ENCODE assay signal across 8 cellular contexts in genomic region chr20:10609276-10609675, GRCh38.
A peak's percentile ranks its signal among the peaks of the same experiment; 100 is the strongest.
DNase-seq lines count a peak whose midpoint lies in the region; ATAC-seq and TF ChIP-seq lines count a peak whose summit lies in the region.

No MANE protein-coding gene starts in this region.

- no peaks in the 10 kb centered on the region for H3K27me3 ChIP-seq in ACC112 (ENCODE audit: insufficient read depth, low read length)
- no peaks in the 10 kb centered on the region for H3K27me3 ChIP-seq in heart left ventricle
- no peaks in the 10 kb centered on the region for H3K27me3 ChIP-seq in psoas muscle (ENCODE audit: insufficient read depth in 3 of 3, low read length in 2 of 3)

- peak in 4 of 5 donors; percentile 69 to 83 (median 74) for DNase-seq in heart left ventricle
- DNase-seq in psoas muscle: peak; percentile 60 to 63
- DNase-seq in SKM-1 (lab: John Stamatoyannopoulos, UW; ENCODE audit: unreplicated experiment): no peak
- DNase-seq in activated effector memory CD4-positive, alpha-beta T cell treated with Interleukin-2 at 50 U/mL for 16 hours: no peak
- DNase-seq in NCI-H526 treated with DMSO at 0.1 percent for 48 hours (lab: John Stamatoyannopoulos, UW): no peak
- no peak for DNase-seq in COLO668 (lab: John Stamatoyannopoulos, UW; ENCODE audit: unreplicated experiment)

- H3K36me3 ChIP-seq in ACC112 (ENCODE audit: insufficient read depth, low read length) (no peaks in the 10 kb centered on the region), heart left ventricle (peaks cover 0 to 4% (median 0%) of the 10 kb centered on the region in 9 donors), psoas muscle (ENCODE audit: insufficient read depth in 1 of 2, low read depth in 1 of 2) (no peaks in the 10 kb centered on the region)

- TF ChIP-seq CTCF in heart left ventricle (IDR thresholded peaks at IDR 0.05) (no peak), psoas muscle (IDR thresholded peaks at IDR 0.05) (no peak)

- ATAC-seq in SK-N-SH treated with all-trans-retinoic acid at 6 μM for 48 hours (peak; percentile 58), heart left ventricle (peak; percentile 32 to 73 (median 68)), psoas muscle (peak in 2 of 4 donors; percentile 39 to 46)

- TF ChIP-seq POLR2A in heart left ventricle (IDR thresholded peaks at IDR 0.05): no peak

- H3K4me3 ChIP-seq in ACC112 (ENCODE audit: low read depth, low read length): 0 out of 2 replicates have a peak overlapping the region, but pooled peaks have one; percentile 23
- H3K4me3 ChIP-seq in heart left ventricle: no peak overlapping the region
- no peak overlapping the region for H3K4me3 ChIP-seq in psoas muscle

- no peaks in the 10 kb centered on the region for H3K79me2 ChIP-seq in ACC112 (ENCODE audit: control insufficient read depth, insufficient read depth, low read length, unreplicated experiment)

- H3K9me3 ChIP-seq in heart left ventricle (peaks cover 0 to 11% (median 0%) of the 10 kb centered on the region in 12 donors), psoas muscle (no peaks in the 10 kb centered on the region)

- peak overlapping the region; percentile 28 for H2AFZ ChIP-seq in ACC112 (ENCODE audit: low read length, unreplicated experiment)

- H3K27ac ChIP-seq in ACC112 (ENCODE audit: low read depth, low read length) (peak overlapping the region; percentile 89), heart left ventricle (peak overlapping the region; percentile 66 to 96 (median 76)), psoas muscle (peak overlapping the region; percentile 71)

- H3K4me1 ChIP-seq in ACC112 (ENCODE audit: control insufficient read depth, insufficient read depth, low read length, unreplicated experiment) (peaks cover 34% of the 10 kb centered on the region), heart left ventricle (peaks cover 0 to 52% (median 6%) of the 10 kb centered on the region in 12 donors), psoas muscle (no peaks in the 10 kb centered on the region)

- WGBS in heart left ventricle, 4 donors: 66 to 81% (median 79%) methylated on average over 2 of the region's 2 CpGs
- WGBS in psoas muscle, 3 donors: 80 to 87% (median 87%) methylated on average over 2 of the region's 2 CpGs

- intact Hi-C loops in heart left ventricle (cut with DNase I): no loop called here
- intact Hi-C loops in psoas muscle (cut with DNase I): no loop called here

TF ChIP-seq in SK-N-SH treated with all-trans-retinoic acid at 6 μM for 48 hours, 23 proteins besides CTCF, POLR2A, EP300 and RAD21:
- TF ChIP-seq BACH2 (CRISPR knock-in tag; IDR thresholded peaks at IDR 0.05; ENCODE audit: borderline replicate concordance) (no peak), CREB5 (CRISPR knock-in tag; IDR thresholded peaks at IDR 0.05; ENCODE audit: low read depth) (no peak), ZNF70 (CRISPR knock-in tag; IDR thresholded peaks at IDR 0.05) (no peak), PATZ1 (CRISPR knock-in tag; IDR thresholded peaks at IDR 0.05; ENCODE audit: borderline replicate concordance) (no peak), CSDC2 (CRISPR knock-in tag; IDR thresholded peaks at IDR 0.05) (no peak), ZFP3 (CRISPR knock-in tag; IDR thresholded peaks at IDR 0.05) (no peak), TSHZ2 (CRISPR knock-in tag; IDR thresholded peaks at IDR 0.05) (no peak), PPARA (CRISPR knock-in tag; IDR thresholded peaks at IDR 0.05; ENCODE audit: borderline replicate concordance) (no peak), TOX (CRISPR knock-in tag; IDR thresholded peaks at IDR 0.05; ENCODE audit: borderline replicate concordance) (no peak), GLIS3 (CRISPR knock-in tag; IDR thresholded peaks at IDR 0.05) (no peak), ZFP30 (CRISPR knock-in tag; IDR thresholded peaks at IDR 0.05) (no peak), ZC3H10 (CRISPR knock-in tag; IDR thresholded peaks at IDR 0.05) (no peak), RARB (CRISPR knock-in tag; IDR thresholded peaks at IDR 0.05) (no peak), ZNF565 (CRISPR knock-in tag; conservative IDR thresholded peaks at IDR 0.05; ENCODE audit: low read depth) (no peak), CSRNP3 (CRISPR knock-in tag; IDR thresholded peaks at IDR 0.05) (no peak), ISL1 (CRISPR knock-in tag; IDR thresholded peaks at IDR 0.05) (no peak), ESRRG (CRISPR knock-in tag; IDR thresholded peaks at IDR 0.05) (no peak), POU6F1 (CRISPR knock-in tag; IDR thresholded peaks at IDR 0.05; ENCODE audit: borderline replicate concordance, low read depth) (no peak)

Comparison
In these comparisons a context has a peak if more than half of its experiments do, and no peak if none do; other contexts are left out.
1. DNase-seq: peak in heart left ventricle (4 of 5) and psoas muscle (2 of 2); none in SKM-1 (single experiment), activated effector memory CD4-positive, alpha-beta T cell treated with Interleukin-2 at 50 U/mL for 16 hours (single experiment), NCI-H526 treated with DMSO at 0.1 percent for 48 hours (single experiment) and COLO668 (single experiment).
2. Peak in every context shown above with its lines, with median percentiles within 50 percentile points of each other: H3K27ac ChIP-seq.